ENCODE assay signal across 23 cellular contexts in genomic region chr5:82912462-82912861, GRCh38.
"Had no signal": no experiment of that assay in that cellular context is flagged by ENCODE, and none has a peak within 500 bp of the region (broad histone marks: within the 10 kb centered on the region; RNA-seq: fewer than 3 reads in every experiment).

No MANE protein-coding gene starts in this region.

- H3K4me1 Mint-ChIP-seq: T-cell had no signal

- H3K36me3 ChIP-seq: adrenal gland had no signal

- H3K4me1 ChIP-seq: adrenal gland had no signal

- H3K27ac ChIP-seq: adrenal gland, SK-N-MC had no signal

- H3K9me3 ChIP-seq: adrenal gland had no signal

- H3K27ac Mint-ChIP-seq: activated CD8-positive, alpha-beta memory T cell treated with anti-CD3 and anti-CD28 coated beads, Interleukin-2, amount 10 ng/mL, durations not matched to agents 7 days and 5 days; activated T-cell treated with anti-CD3 and anti-CD28 coated beads, Interleukin-2, amount 50 U/mL, for 24 hours; activated T-helper 1 cell treated with anti-CD3 and anti-CD28 coated beads, Interleukin-12 subunit alpha, Interleukin-12 subunit beta, Interleukin-2, Interleukin-4 antibody, amounts not matched to agents 30 ng/mL and 10 ng/mL and 1 ng/mL, durations not matched to agents 14 hours and 24 hours and 36 hours; T-cell had no signal

- H3K4me3 ChIP-seq: adrenal gland, SK-N-MC had no signal

- DNase-seq: activated CD4-positive, CD25-positive, alpha-beta regulatory T cell; activated CD8-positive, alpha-beta memory T cell treated with anti-CD3 and anti-CD28 coated beads, Interleukin-2, amount 10 ng/mL, durations not matched to agents 7 days and 5 days; activated effector memory CD4-positive, alpha-beta T cell treated with anti-CD3 and anti-CD28 coated beads, Interleukin-2, amount 50 U/mL, for 16 hours; activated naive CD4-positive, alpha-beta T cell treated with Interleukin-2 at 50 U/mL for 16 hours; activated T-cell treated with anti-CD3 and anti-CD28 coated beads, Interleukin-2, amount 50 U/mL, for 24 hours; adrenal gland; cerebellar nuclear complex; KG1; NCI-H1048; NCI-H146; NCI-H187 treated with DMSO at 0.1 percent for 48 hours; NCI-H2081 treated with DMSO at 0.1 percent for 48 hours; NCI-H446; NCI-H524 treated with DMSO at 0.1 percent for 48 hours; NCI-H774; RPMI8226; T-cell; T-helper 2 cell; T1000 had no signal

- FAIRE-seq: TTC549 had no signal

- H3K27me3 ChIP-seq: adrenal gland had no signal

- H3K4me3 Mint-ChIP-seq: activated CD8-positive, alpha-beta memory T cell treated with anti-CD3 and anti-CD28 coated beads, Interleukin-2, amount 10 ng/mL, durations not matched to agents 7 days and 5 days; activated T-cell treated with anti-CD3 and anti-CD28 coated beads, Interleukin-2, amount 50 U/mL, for 24 hours; activated T-helper 1 cell treated with anti-CD3 and anti-CD28 coated beads, Interleukin-12 subunit alpha, Interleukin-12 subunit beta, Interleukin-2, Interleukin-4 antibody, amounts not matched to agents 30 ng/mL and 10 ng/mL and 1 ng/mL, durations not matched to agents 14 hours and 24 hours and 36 hours; T-cell had no signal

- ATAC-seq: activated CD8-positive, alpha-beta memory T cell treated with anti-CD3 and anti-CD28 coated beads, Interleukin-2, amount 10 ng/mL, durations not matched to agents 7 days and 5 days; Right ventricle myocardium inferior; T-cell had no signal

- H3K36me3 Mint-ChIP-seq: activated CD8-positive, alpha-beta memory T cell treated with anti-CD3 and anti-CD28 coated beads, Interleukin-2, amount 10 ng/mL, durations not matched to agents 7 days and 5 days; T-cell had no signal
